In the genomic region with DNA sequence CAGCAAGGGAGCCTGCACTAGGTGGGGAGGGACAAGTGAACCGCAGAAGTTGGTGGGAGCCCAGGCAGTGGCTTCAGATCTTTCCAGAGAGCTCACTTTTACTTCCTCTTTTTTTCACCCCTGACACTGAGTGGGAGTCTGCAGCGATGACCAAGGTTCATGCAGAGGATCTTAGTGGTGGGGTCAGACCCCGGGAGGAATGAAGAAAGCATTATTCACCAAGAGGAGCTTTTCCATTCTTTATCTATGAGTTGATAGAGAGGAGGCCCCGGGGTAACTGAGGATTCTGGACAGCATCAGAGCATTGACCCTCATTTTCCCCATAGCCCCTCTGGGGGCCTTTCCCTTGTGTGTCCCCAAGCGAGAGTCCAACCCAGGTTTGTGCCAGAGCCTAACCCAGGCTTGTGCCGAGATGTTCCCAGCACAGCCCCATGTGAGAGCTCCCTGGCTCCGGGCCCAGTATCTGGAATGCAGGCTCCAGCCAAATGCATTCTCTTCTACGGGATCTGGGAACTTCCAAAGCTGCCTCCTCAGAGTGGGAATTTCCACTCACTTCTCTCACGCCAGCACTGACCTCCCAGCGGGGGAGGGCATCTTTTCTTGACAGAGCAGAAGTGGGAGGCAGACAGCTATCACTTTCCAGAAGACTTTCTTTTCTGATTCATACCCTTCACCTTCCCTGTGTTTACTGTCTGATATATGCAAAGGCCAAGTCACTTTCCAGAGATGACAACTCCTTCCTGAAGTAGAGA, we compare ENCODE assay signal across 8 cellular contexts. TPM values are rescaled to one million over a fixed set of nuclear protein-coding genes. Genes with fewer than 3 reads are reported as not detected.
DNase-seq lines count a peak whose midpoint lies in the region; ATAC-seq and TF ChIP-seq lines count a peak whose summit lies in the region.

No MANE protein-coding gene starts in this region.

- intact Hi-C loops in dorsolateral prefrontal cortex (cut with DNase I): no loop called here
- intact Hi-C loops in uterus (cut with DNase I; ENCODE audit: low total_unique reads): no loop called here
- intact Hi-C loops in CD8-positive, alpha-beta T cell (cut with DNase I, micrococcal nuclease): no loop called here

- H3K4me3 ChIP-seq in dorsolateral prefrontal cortex (no peak overlapping the region), uterus (no peak overlapping the region)
- no peak overlapping the region for H3K4me3 ChIP-seq in CD8-positive, alpha-beta T cell (ENCODE audit: low read depth, low read length)

- POLR2A ChIA-PET in CD8-positive, alpha-beta T cell (lab: Charles Lee): no interaction called here

- TF ChIP-seq POLR2A in uterus (IDR thresholded peaks at IDR 0.05): no peak

- H3K4me1 Mint-ChIP-seq in CD8-positive, alpha-beta T cell (ENCODE audit: low read depth): no peaks in the 10 kb centered on the region

- H3K36me3 ChIP-seq in uterus: no peaks in the 10 kb centered on the region
- no peaks in the 10 kb centered on the region for H3K36me3 ChIP-seq in CD8-positive, alpha-beta T cell (ENCODE audit: insufficient read depth, low read length)

- no peak for TF ChIP-seq CTCF in dorsolateral prefrontal cortex (IDR thresholded peaks at IDR 0.05 in 54 of 56, conservative IDR thresholded peaks at IDR 0.05 in 2 of 56; ENCODE audit: low read depth in 1 of 56, partially characterized antibody in 56 of 56)
- no peak for TF ChIP-seq CTCF in uterus (IDR thresholded peaks at IDR 0.05)
- no peak for TF ChIP-seq CTCF in CD8-positive, alpha-beta T cell (IDR thresholded peaks at IDR 0.05)

- peaks cover 18 to 50% of the 10 kb centered on the region in 2 donors for H3K4me1 ChIP-seq in uterus
- H3K4me1 ChIP-seq in CD8-positive, alpha-beta T cell (ENCODE audit: insufficient read depth, low read length): no peaks in the 10 kb centered on the region

- no peak overlapping the region for H3K4me3 Mint-ChIP-seq in CD8-positive, alpha-beta T cell

- no peaks in the 10 kb centered on the region for H3K9me3 Mint-ChIP-seq in CD8-positive, alpha-beta T cell

- no peaks in the 10 kb centered on the region for H3K9me3 ChIP-seq in uterus
- no peaks in the 10 kb centered on the region for H3K9me3 ChIP-seq in CD8-positive, alpha-beta T cell (ENCODE audit: low read length)

- H3K27ac ChIP-seq in dorsolateral prefrontal cortex (peak overlapping the region in 48 of 59 donors; percentile 4 to 87 (median 66)), uterus (peak overlapping the region; percentile 80 to 88)
- no peak overlapping the region for H3K27ac ChIP-seq in CD8-positive, alpha-beta T cell (ENCODE audit: low read depth, low read length)

- no peak overlapping the region for H3K27ac Mint-ChIP-seq in CD8-positive, alpha-beta T cell

- no peak for ATAC-seq in CD8-positive, alpha-beta T cell
- ATAC-seq in HG03457 (IDR thresholded peaks at IDR 0.05; ENCODE audit: unreplicated experiment): no peak

- CTCF ChIA-PET in CD8-positive, alpha-beta T cell (lab: Charles Lee): no interaction called here

- H3K27me3 ChIP-seq in dorsolateral prefrontal cortex: peaks cover 0 to 8% (median 0%) of the 10 kb centered on the region in 45 donors
- H3K27me3 ChIP-seq in uterus: no peaks in the 10 kb centered on the region
- H3K27me3 ChIP-seq in CD8-positive, alpha-beta T cell (ENCODE audit: insufficient read depth, low read length): peaks cover 3% of the 10 kb centered on the region

- H3K27me3 Mint-ChIP-seq in CD8-positive, alpha-beta T cell (ENCODE audit: low read depth): peaks cover 24% of the 10 kb centered on the region

- H3K36me3 Mint-ChIP-seq in CD8-positive, alpha-beta T cell: no peaks in the 10 kb centered on the region

- DNase-seq in ELR (ENCODE audit: low read depth) (peak; percentile 45), NCI-H226 (peak; percentile 98), dorsolateral prefrontal cortex (peak; percentile 54 to 87 (median 78)), mesenteric fat pad (ENCODE audit: low spot score) (peak; percentile 94), uterus (peak; percentile 94 to 96), D341Med (ENCODE audit: low spot score) (no peak)
- no peak for DNase-seq in CD8-positive, alpha-beta T cell

RNA-seq across cellular contexts. Expression of a gene that starts 2.8 kb away (rescaled TPM):
- total RNA-seq in dorsolateral prefrontal cortex: 100 to 1,000 TPM in 2 of 120 experiments, 10 to 100 TPM in 44, 1 to 10 TPM in 71, under 1 TPM in 2, not detected in 1; 0.57 to 162 (median 6.8) TPM
- total RNA-seq in mesenteric fat pad: 276 TPM
- total RNA-seq in uterus: 10 to 100 TPM in 2 of 4 donors, 1 to 10 TPM in 1, under 1 TPM in 1; 0.77 to 30.3 (median 8.9) TPM
- not detected for total RNA-seq in CD8-positive, alpha-beta T cell

RNA-seq across cellular contexts. Expression of a gene that starts 17.7 kb away (rescaled TPM):
- total RNA-seq in dorsolateral prefrontal cortex: 1 to 10 TPM in 1 of 120 experiments, under 1 TPM in 1, not detected in 118; 0.65 to 1.3 TPM
- total RNA-seq in mesenteric fat pad: 1.3 TPM
- total RNA-seq in uterus: not detected
- not detected for total RNA-seq in CD8-positive, alpha-beta T cell

RNA-seq across cellular contexts. Expression of a gene that starts 33.2 kb away (rescaled TPM):
- not detected for total RNA-seq in dorsolateral prefrontal cortex
- 4.0 TPM for total RNA-seq in mesenteric fat pad
- 1 to 10 TPM in 1 of 4 donors, not detected in 3; 4.9 TPM for total RNA-seq in uterus
- not detected for total RNA-seq in CD8-positive, alpha-beta T cell

Comparison
In these comparisons a context has a peak if more than half of its experiments do, and no peak if none do; other contexts are left out.
1. DNase-seq: peak in ELR (single experiment), NCI-H226 (single experiment), dorsolateral prefrontal cortex (10 of 10), mesenteric fat pad (single experiment) and uterus (2 of 2); none in D341Med (single experiment) and CD8-positive, alpha-beta T cell (0 of 7).